13 cellular contexts compared by ENCODE assay signal in the genomic region with DNA sequence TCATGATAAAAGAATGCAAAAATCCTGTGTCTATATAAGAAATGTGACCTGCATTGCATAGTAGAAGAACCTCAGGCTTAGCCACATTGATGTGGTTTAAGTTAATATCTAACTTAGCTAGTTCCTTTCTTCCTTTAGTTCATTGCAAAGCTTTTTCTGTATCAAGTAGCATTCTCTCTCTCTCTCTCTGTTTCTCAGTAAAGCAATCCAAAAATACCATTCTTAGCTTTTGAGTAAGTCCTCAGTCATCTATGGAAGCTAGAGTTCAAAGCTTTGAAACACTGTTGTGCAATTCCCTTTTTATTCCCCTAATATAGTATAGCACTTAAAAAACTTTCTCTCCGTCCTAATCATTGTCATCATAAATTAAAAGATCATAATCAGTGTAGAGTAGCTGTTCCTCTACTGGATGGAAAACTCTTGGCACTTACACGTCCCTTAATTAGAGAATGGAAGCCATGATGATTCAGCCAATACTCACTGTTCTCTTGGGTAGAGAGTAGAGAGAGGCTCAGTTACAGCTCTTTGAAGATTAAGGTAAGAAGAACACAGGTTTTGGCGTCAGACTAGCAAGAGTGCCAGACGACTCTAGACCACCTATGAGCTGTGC.
DNase-seq lines count a peak whose midpoint lies in the region; TF ChIP-seq lines count a peak whose summit lies in the region.
"Had no signal": no experiment of that assay in that cellular context is flagged by ENCODE, and none has a peak within 500 bp of the region (broad histone marks: within the 10 kb centered on the region; RNA-seq: fewer than 3 reads in every experiment).

No MANE protein-coding gene starts in this region.

- no peaks in the 10 kb centered on the region for H3K4me1 ChIP-seq in breast epithelium
- H3K4me1 ChIP-seq in fibroblast of lung (ENCODE audit: control insufficient read depth, extremely low read depth, insufficient read depth, low read length): peaks cover 3% of the 10 kb centered on the region
- H3K4me1 ChIP-seq in tibial artery: peaks cover 0 to 20% (median 4%) of the 10 kb centered on the region in 4 donors
- H3K4me1 ChIP-seq: upper lobe of left lung had no signal

- TF ChIP-seq POLR2A in breast epithelium (IDR thresholded peaks at IDR 0.05): no peak

- no TSS peak for BruUV-seq in MCF 10A (replicated peaks; lab: Mats Ljungman, UMichigan)

- no peaks in the 10 kb centered on the region for H3K36me3 Mint-ChIP-seq in MCF 10A (ENCODE audit: insufficient read depth, unreplicated experiment)

- H3K9me3 ChIP-seq in breast epithelium (no peaks in the 10 kb centered on the region), fibroblast of lung (ENCODE audit: control insufficient read depth, insufficient read depth, low read depth, low read length) (no peaks in the 10 kb centered on the region), tibial artery (no peaks in the 10 kb centered on the region)
- H3K9me3 ChIP-seq: upper lobe of left lung had no signal

- TF ChIP-seq CTCF in MCF 10A (IDR thresholded peaks at IDR 0.05; ENCODE audit: unreplicated experiment) (no peak), breast epithelium (IDR thresholded peaks at IDR 0.05) (no peak), fibroblast of lung (conservative IDR thresholded peaks at IDR 0.05 in 1 of 2, IDR thresholded peaks at IDR 0.05 in 1 of 2; ENCODE audit: low read depth in 1 of 2, low read length in 2 of 2) (no peak), tibial artery (IDR thresholded peaks at IDR 0.05) (no peak)

- no peak overlapping the region for H3K4me3 Mint-ChIP-seq in MCF 10A (ENCODE audit: unreplicated experiment)

- H3K9ac ChIP-seq in fibroblast of lung (ENCODE audit: insufficient read depth, low read length): no peak overlapping the region

- H3K27ac ChIP-seq in breast epithelium (no peak overlapping the region), fibroblast of lung (ENCODE audit: insufficient read depth, low read length) (peak overlapping the region; percentile 41), tibial artery (peak overlapping the region in 1 of 2 donors; percentile 35)
- H3K27ac ChIP-seq: 22Rv1, hepatocyte, upper lobe of left lung had no signal

- peak; percentile 35 for DNase-seq in MCF 10A (ENCODE audit: unreplicated experiment)
- DNase-seq in breast epithelium (ENCODE audit: low spot score in 2 of 2): no peak
- DNase-seq in HT-29 (ENCODE audit: low spot score): peak; percentile 18
- DNase-seq in fibroblast of lung (ENCODE audit: low read depth in 2 of 2): peak; percentile 85 to 98
- no peak for DNase-seq in DMS53 treated with DMSO at 0.1 percent for 48 hours (lab: John Stamatoyannopoulos, UW; ENCODE audit: unreplicated experiment)
- no peak for DNase-seq in activated gamma-delta T cell treated with Interleukin-2 at 50 U/mL for 16 hours
- DNase-seq in tibial artery: no peak
- no peak for DNase-seq in DMS114 treated with DMSO at 0.1 percent for 48 hours (lab: John Stamatoyannopoulos, UW; ENCODE audit: unreplicated experiment)
- DNase-seq: activated CD4-positive, alpha-beta T cell treated with anti-CD3 and anti-CD28 coated beads, Interleukin-2, amount 50 U/mL, for 1 hour; NCI-H345; upper lobe of left lung had no signal

- no peak overlapping the region for H3K4me3 ChIP-seq in breast epithelium
- H3K4me3 ChIP-seq in fibroblast of lung (replicated peaks in 1 of 4; ENCODE audit: control extremely low read depth in 1 of 4, insufficient read depth in 1 of 4, low read depth in 3 of 4, low read length in 4 of 4): no peak overlapping the region
- H3K4me3 ChIP-seq in tibial artery: no peak overlapping the region
- H3K4me3 ChIP-seq: hepatocyte, upper lobe of left lung had no signal

- no peaks in the 10 kb centered on the region for H3K79me2 ChIP-seq in fibroblast of lung (ENCODE audit: control insufficient read depth, insufficient read depth, low read length)
- H3K79me2 ChIP-seq: hepatocyte had no signal

- H3K4me2 ChIP-seq in fibroblast of lung (ENCODE audit: extremely low read depth, insufficient read depth, low read length): no peak overlapping the region
- H3K4me2 ChIP-seq: hepatocyte had no signal

- H3K9me3 Mint-ChIP-seq in MCF 10A (ENCODE audit: unreplicated experiment): no peaks in the 10 kb centered on the region

- H4K20me1 ChIP-seq in fibroblast of lung (ENCODE audit: control insufficient read depth, extremely low read depth, insufficient read depth, low read length): no peaks in the 10 kb centered on the region

- no peaks in the 10 kb centered on the region for H3K27me3 Mint-ChIP-seq in MCF 10A (ENCODE audit: insufficient read depth, unreplicated experiment)

- peak overlapping the region; percentile 6 for H3K27ac Mint-ChIP-seq in MCF 10A (ENCODE audit: low read depth, unreplicated experiment)

- H3K27me3 ChIP-seq in breast epithelium (no peaks in the 10 kb centered on the region), fibroblast of lung (ENCODE audit: control insufficient read depth, insufficient read depth, low read length) (no peaks in the 10 kb centered on the region), tibial artery (no peaks in the 10 kb centered on the region)
- H3K27me3 ChIP-seq: hepatocyte, upper lobe of left lung had no signal

- H3K36me3 ChIP-seq in breast epithelium: no peaks in the 10 kb centered on the region
- H3K36me3 ChIP-seq in fibroblast of lung (ENCODE audit: control insufficient read depth, insufficient read depth, low read length): no peaks in the 10 kb centered on the region
- H3K36me3 ChIP-seq in tibial artery: no peaks in the 10 kb centered on the region
- H3K36me3 ChIP-seq: upper lobe of left lung had no signal

- peaks cover 12% of the 10 kb centered on the region for H3K4me1 Mint-ChIP-seq in MCF 10A (ENCODE audit: insufficient read depth, unreplicated experiment)

- POLR2A ChIA-PET in MCF 10A (lab: Yijun Ruan, JAX): interaction anchor here (0.6 to 1.3 kb wide), 4 partner anchors 18 to 362 kb away, joined by 3 to 4 read pairs (median 3); partner anchors contain the start of gene LYPLAL1

- intact Hi-C loops in MCF 10A (cut with micrococcal nuclease) (loop anchor here (2.0 kb wide), 1 partner anchor 27 kb away; no protein-coding TSS in a partner anchor), breast epithelium (cut with DNase I; ENCODE audit: low total_unique reads) (no loop called here), tibial artery (cut with DNase I; ENCODE audit: low total_unique reads) (no loop called here)

- CTCF ChIA-PET in MCF 10A (lab: Yijun Ruan, JAX): interaction anchor here (0.6 to 0.8 kb wide), 5 partner anchors 13 to 1880 kb away, joined by 3 to 4 read pairs (median 4); no protein-coding TSS in a partner anchor

- no peak overlapping the region for H2AFZ ChIP-seq in fibroblast of lung (ENCODE audit: low read length)
- H2AFZ ChIP-seq: hepatocyte had no signal

Comparison
In these comparisons a context has a peak if more than half of its experiments do, and no peak if none do; other contexts are left out.
1. DNase-seq: peak in MCF 10A (single experiment), HT-29 (single experiment) and fibroblast of lung (2 of 2); none in breast epithelium (0 of 2), DMS53 treated with DMSO at 0.1 percent for 48 hours (single experiment), activated gamma-delta T cell treated with Interleukin-2 at 50 U/mL for 16 hours (single experiment), tibial artery (0 of 2) and DMS114 treated with DMSO at 0.1 percent for 48 hours (single experiment).